ENCODE assay signal across 17 cellular contexts in the genomic region with DNA sequence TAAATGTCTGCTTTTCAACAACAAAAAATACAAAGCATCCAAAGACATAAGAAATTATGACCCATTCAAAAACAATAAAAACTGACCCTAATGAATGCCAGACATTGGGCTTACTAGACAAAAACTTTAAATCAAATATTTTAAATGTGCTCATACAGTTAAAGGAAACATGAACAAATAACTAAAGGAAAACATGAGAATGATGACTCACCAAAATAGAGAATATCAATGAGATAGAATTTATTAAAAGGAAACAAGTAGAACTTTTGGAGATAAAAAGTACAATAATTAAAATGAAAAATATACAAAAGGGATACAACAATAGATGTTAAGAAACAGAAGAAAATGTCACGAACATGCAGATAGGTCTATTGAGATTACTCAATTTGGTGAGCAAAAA.
DNase-seq lines count a peak whose midpoint lies in the region; ATAC-seq, FAIRE-seq and TF ChIP-seq lines count a peak whose summit lies in the region.
"Had no signal": no experiment of that assay in that cellular context is flagged by ENCODE, and none has a peak within 500 bp of the region (broad histone marks: within the 10 kb centered on the region; RNA-seq: fewer than 3 reads in every experiment).

No MANE protein-coding gene starts in this region.

- H3K36me3 Mint-ChIP-seq in stimulated activated memory B cell treated with anti-CD40 and anti-IgM and Interleukin-4, amounts not matched to agents 10 μg/mL and 1 μg/mL and 100 μg/mL, for 72 hours = no peaks in the 10 kb centered on the region

- no peaks in the 10 kb centered on the region for H3K79me2 ChIP-seq in endothelial cell of umbilical vein (ENCODE audit: control insufficient read depth, insufficient read depth, low read length)

- H3K9me3 ChIP-seq in A549 = peaks cover 11% of the 10 kb centered on the region
- H3K9me3 ChIP-seq in endothelial cell of umbilical vein (replicated peaks; ENCODE audit: control insufficient read depth, insufficient read depth, low read length) = no peaks in the 10 kb centered on the region

- no peaks in the 10 kb centered on the region for H3K9me1 ChIP-seq in endothelial cell of umbilical vein (replicated peaks; ENCODE audit: control insufficient read depth, extremely low read depth, insufficient read depth, low read length)

- H2AFZ ChIP-seq in endothelial cell of umbilical vein (ENCODE audit: low read depth, low read length) = no peak overlapping the region

- TF ChIP-seq RAD21 in A549 (conservative IDR thresholded peaks at IDR 0.05 in 1 of 2, IDR thresholded peaks at IDR 0.05 in 1 of 2) = no peak

- WGBS in A549 (ENCODE audit: missing lambda C conversion rate) = 9% methylated on average over 1 of the region's 1 CpG

- H3K4me1 Mint-ChIP-seq in stimulated activated memory B cell treated with anti-CD40 and anti-IgM and Interleukin-4, amounts not matched to agents 10 μg/mL and 1 μg/mL and 100 μg/mL, for 72 hours = no peaks in the 10 kb centered on the region
- H3K4me1 Mint-ChIP-seq: GM23338, H9 had no signal

- TF ChIP-seq POLR2A in A549 (IDR thresholded peaks at IDR 0.05; ENCODE audit: low read length) (no peak), endothelial cell of umbilical vein (IDR thresholded peaks at IDR 0.05; ENCODE audit: low read depth, low read length) (no peak)

- H3K27me3 Mint-ChIP-seq in stimulated activated memory B cell treated with anti-CD40 and anti-IgM and Interleukin-4, amounts not matched to agents 10 μg/mL and 1 μg/mL and 100 μg/mL, for 72 hours = no peaks in the 10 kb centered on the region
- H3K27me3 Mint-ChIP-seq: CD4-positive, alpha-beta memory T cell had no signal

- no peaks in the 10 kb centered on the region for H4K20me1 ChIP-seq in endothelial cell of umbilical vein (replicated peaks; ENCODE audit: control insufficient read depth, extremely low read depth, insufficient read depth, low read length)

- no peak for DNase-seq in A549 (ENCODE audit: low read depth in 1 of 2, low spot score in 1 of 2)
- no peak for DNase-seq in endothelial cell of umbilical vein (ENCODE audit: low read depth, low spot score)
- no peak for DNase-seq in NCI-H2081 (lab: John Stamatoyannopoulos, UW)
- DNase-seq: C1 segment of cervical spinal cord; Calu3; CD4-positive, alpha-beta memory T cell; COR-L47; DMS79 treated with DMSO at 0.1 percent for 48 hours; GF-D8; H9; HFFc6 had no signal

- intact Hi-C loops in endothelial cell of umbilical vein (cut with micrococcal nuclease) = no loop called here

- H3K4me3 ChIP-seq in A549 (no peak overlapping the region), endothelial cell of umbilical vein (replicated peaks in 1 of 3; ENCODE audit: insufficient read depth in 1 of 3, low read depth in 1 of 3, low read length in 3 of 3) (no peak overlapping the region)
- H3K4me3 ChIP-seq: GM23338 had no signal

- no peak overlapping the region for H3K4me3 Mint-ChIP-seq in stimulated activated memory B cell treated with anti-CD40 and anti-IgM and Interleukin-4, amounts not matched to agents 10 μg/mL and 1 μg/mL and 100 μg/mL, for 72 hours
- H3K4me3 Mint-ChIP-seq: CD4-positive, alpha-beta memory T cell; GM23338; H9; HFFc6 had no signal

- no peak overlapping the region for H3K27ac Mint-ChIP-seq in stimulated activated memory B cell treated with anti-CD40 and anti-IgM and Interleukin-4, amounts not matched to agents 10 μg/mL and 1 μg/mL and 100 μg/mL, for 72 hours
- H3K27ac Mint-ChIP-seq: GM23338, H9, HFFc6 had no signal

- TF ChIP-seq CTCF in A549 (IDR thresholded peaks at IDR 0.05) = no peak
- no peak for TF ChIP-seq CTCF in endothelial cell of umbilical vein (IDR thresholded peaks at IDR 0.05; ENCODE audit: extremely low read depth in 1 of 2, insufficient read depth in 1 of 2, low read depth in 1 of 2, low read length in 2 of 2)

- BruUV-seq in endothelial cell of umbilical vein (replicated peaks; lab: Mats Ljungman, UMichigan) = no TSS peak

- POLR2A ChIA-PET in A549 (lab: Yijun Ruan, JAX) (no interaction called here), endothelial cell of umbilical vein (lab: Charles Lee) (no interaction called here)

- no peaks in the 10 kb centered on the region for H3K36me3 ChIP-seq in endothelial cell of umbilical vein (ENCODE audit: control insufficient read depth in 2 of 2, extremely low read depth in 1 of 2, insufficient read depth in 2 of 2, low read length in 2 of 2)

- H3K4me1 ChIP-seq in A549 (no peaks in the 10 kb centered on the region), endothelial cell of umbilical vein (ENCODE audit: control insufficient read depth, extremely low read depth, insufficient read depth, low read length) (no peaks in the 10 kb centered on the region)

- no peak for TF ChIP-seq EP300 in A549 (IDR thresholded peaks at IDR 0.05)

- FAIRE-seq in A549 (lab: Jason Lieb, UNC) (peak; percentile 32), TTC549 (lab: Jason Lieb, UNC) (peak; percentile 46), endothelial cell of umbilical vein (lab: Jason Lieb, UNC) (no peak)
- FAIRE-seq: GM12891, GM18507 had no signal

- dilution Hi-C loops in endothelial cell of umbilical vein (cut with MboI; ENCODE audit: extremely low pct_ligation_motif_present, low sequenced_read_pairs) = no loop called here

- peaks cover 2 to 4% of the 10 kb centered on the region in 2 experiments for H3K27me3 ChIP-seq in endothelial cell of umbilical vein (ENCODE audit: control insufficient read depth in 2 of 2, insufficient read depth in 2 of 2, low read length in 2 of 2)

- no peak for ATAC-seq in A549
- ATAC-seq in stimulated activated memory B cell treated with anti-CD40 and anti-IgM and Interleukin-4, amounts not matched to agents 10 μg/mL and 1 μg/mL and 100 μg/mL, for 72 hours = no peak
- no peak for ATAC-seq in HG03280 (IDR thresholded peaks at IDR 0.05; ENCODE audit: unreplicated experiment)
- ATAC-seq: GM23338 had no signal

- no peak overlapping the region for H3K27ac ChIP-seq in A549
- H3K27ac ChIP-seq in endothelial cell of umbilical vein (ENCODE audit: insufficient read depth, low read depth, low read length) = no peak overlapping the region

- CTCF ChIA-PET in A549 (lab: Yijun Ruan, JAX) (no interaction called here), endothelial cell of umbilical vein (lab: Charles Lee) (interaction anchor here (1.3 to 1.6 kb wide), 2 partner anchors 92 to 112 kb away, joined by 3 to 4 read pairs; no protein-coding TSS in a partner anchor)

- no peak overlapping the region for H3K9ac ChIP-seq in endothelial cell of umbilical vein (replicated peaks; ENCODE audit: extremely low read depth, insufficient read depth, low read length)

- H3K4me2 ChIP-seq in A549 = no peak overlapping the region
- no peak overlapping the region for H3K4me2 ChIP-seq in endothelial cell of umbilical vein (ENCODE audit: insufficient read depth, low read length)
- H3K4me2 ChIP-seq: GM23338 had no signal

- H3K9me3 Mint-ChIP-seq in stimulated activated memory B cell treated with anti-CD40 and anti-IgM and Interleukin-4, amounts not matched to agents 10 μg/mL and 1 μg/mL and 100 μg/mL, for 72 hours = peaks cover 30% of the 10 kb centered on the region

TF ChIP-seq in A549, 52 proteins besides CTCF, POLR2A, EP300 and RAD21 (continues in another document):
- TF ChIP-seq CEBPB (IDR thresholded peaks at IDR 0.05) = no peak
- TF ChIP-seq, protein P1, sequence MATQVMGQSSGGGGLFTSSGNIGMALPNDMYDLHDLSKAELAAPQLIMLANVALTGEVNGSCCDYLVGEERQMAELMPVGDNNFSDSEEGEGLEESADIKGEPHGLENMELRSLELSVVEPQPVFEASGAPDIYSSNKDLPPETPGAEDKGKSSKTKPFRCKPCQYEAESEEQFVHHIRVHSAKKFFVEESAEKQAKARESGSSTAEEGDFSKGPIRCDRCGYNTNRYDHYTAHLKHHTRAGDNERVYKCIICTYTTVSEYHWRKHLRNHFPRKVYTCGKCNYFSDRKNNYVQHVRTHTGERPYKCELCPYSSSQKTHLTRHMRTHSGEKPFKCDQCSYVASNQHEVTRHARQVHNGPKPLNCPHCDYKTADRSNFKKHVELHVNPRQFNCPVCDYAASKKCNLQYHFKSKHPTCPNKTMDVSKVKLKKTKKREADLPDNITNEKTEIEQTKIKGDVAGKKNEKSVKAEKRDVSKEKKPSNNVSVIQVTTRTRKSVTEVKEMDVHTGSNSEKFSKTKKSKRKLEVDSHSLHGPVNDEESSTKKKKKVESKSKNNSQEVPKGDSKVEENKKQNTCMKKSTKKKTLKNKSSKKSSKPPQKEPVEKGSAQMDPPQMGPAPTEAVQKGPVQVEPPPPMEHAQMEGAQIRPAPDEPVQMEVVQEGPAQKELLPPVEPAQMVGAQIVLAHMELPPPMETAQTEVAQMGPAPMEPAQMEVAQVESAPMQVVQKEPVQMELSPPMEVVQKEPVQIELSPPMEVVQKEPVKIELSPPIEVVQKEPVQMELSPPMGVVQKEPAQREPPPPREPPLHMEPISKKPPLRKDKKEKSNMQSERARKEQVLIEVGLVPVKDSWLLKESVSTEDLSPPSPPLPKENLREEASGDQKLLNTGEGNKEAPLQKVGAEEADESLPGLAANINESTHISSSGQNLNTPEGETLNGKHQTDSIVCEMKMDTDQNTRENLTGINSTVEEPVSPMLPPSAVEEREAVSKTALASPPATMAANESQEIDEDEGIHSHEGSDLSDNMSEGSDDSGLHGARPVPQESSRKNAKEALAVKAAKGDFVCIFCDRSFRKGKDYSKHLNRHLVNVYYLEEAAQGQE (IDR thresholded peaks at IDR 0.05) = no peak

TF ChIP-seq in endothelial cell of umbilical vein, 7 proteins besides CTCF, POLR2A, EP300 and RAD21:
- TF ChIP-seq MYC (IDR thresholded peaks at IDR 0.05; ENCODE audit: low read depth, low read length) (no peak), JUN (IDR thresholded peaks at IDR 0.05; ENCODE audit: borderline replicate concordance, insufficient read depth, insufficient read length, low read depth) (peak; percentile 17)
